20 cellular contexts compared by ENCODE assay signal in genomic region chr10:67816719-67817118, GRCh38. TPM values are rescaled to one million over a fixed set of nuclear protein-coding genes. Genes with fewer than 3 reads are reported as not detected.
"Had no signal": no experiment of that assay in that cellular context is flagged by ENCODE, and none has a peak within 500 bp of the region (broad histone marks: within the 10 kb centered on the region; RNA-seq: fewer than 3 reads in every experiment).

No MANE protein-coding gene starts in this region.

- H3K27ac ChIP-seq: foreskin keratinocyte, spleen, stomach had no signal

- H3K36me3 ChIP-seq: spleen, stomach had no signal

- ATAC-seq: activated T-cell treated with anti-CD3 and anti-CD28 coated beads, Interleukin-2, amount 50 U/mL, for 4 hours; body of pancreas; foreskin keratinocyte; left lobe of liver had no signal

- H3K27me3 ChIP-seq: body of pancreas, spleen, stomach had no signal

- H3K4me3 ChIP-seq: body of pancreas, spleen, stomach had no signal

- H3K4me1 Mint-ChIP-seq: endodermal cell had no signal

- H3K4me3 Mint-ChIP-seq: activated naive CD8-positive, alpha-beta T cell; activated T-cell treated with anti-CD3 and anti-CD28 coated beads, Interleukin-2, amount 50 U/mL, for 4 hours; endodermal cell; memory B cell had no signal

- H3K9me3 ChIP-seq: body of pancreas, spleen, stomach had no signal

- H3K36me3 Mint-ChIP-seq: activated naive CD8-positive, alpha-beta T cell; memory B cell had no signal

- H3K9me3 Mint-ChIP-seq: activated T-cell treated with anti-CD3 and anti-CD28 coated beads, Interleukin-2, amount 50 U/mL, for 4 hours; endodermal cell had no signal

- DNase-seq: activated CD4-positive, alpha-beta T cell treated with anti-CD3 and anti-CD28 coated beads, Interleukin-2, amount 50 U/mL, for 1 hour; activated CD4-positive, CD25-positive, alpha-beta regulatory T cell; activated gamma-delta T cell; activated T-cell treated with anti-CD3 and anti-CD28 coated beads, Interleukin-2, amount 50 U/mL, for 4 hours; body of pancreas; caudate nucleus; endodermal cell; foreskin keratinocyte; glutamatergic neuron; kidney; occipital lobe; posterior cingulate gyrus; spleen; stomach; T-helper 1 cell; T1000 had no signal

- H3K27ac Mint-ChIP-seq: activated naive CD8-positive, alpha-beta T cell; endodermal cell; memory B cell had no signal

- H3K4me1 ChIP-seq: spleen had no signal

RNA-seq across cellular contexts. Expression of gene DNAJC12, which starts 21.3 kb away (rescaled TPM):
- total RNA-seq: mononuclear cell had no signal
